In genomic region chr4:185834778-185835177, GRCh38 we compare ENCODE assay signal across 14 cellular contexts. TPM values are rescaled to one million over a fixed set of nuclear protein-coding genes. Genes with fewer than 3 reads are reported as not detected.
DNase-seq lines count a peak whose midpoint lies in the region; ATAC-seq and TF ChIP-seq lines count a peak whose summit lies in the region.
"Had no signal": no experiment of that assay in that cellular context is flagged by ENCODE, and none has a peak within 500 bp of the region (broad histone marks: within the 10 kb centered on the region; RNA-seq: fewer than 3 reads in every experiment).

No MANE protein-coding gene starts in this region.

- H3K23ac ChIP-seq in trophoblast cell (ENCODE audit: low read length): no peak overlapping the region

- H3K18ac ChIP-seq in trophoblast cell (ENCODE audit: low read length): no peak overlapping the region

- no peaks in the 10 kb centered on the region for H3K9me2 ChIP-seq in SU-DHL-6 (replicated peaks; ENCODE audit: insufficient read depth, low read length)

- no peaks in the 10 kb centered on the region for H3K36me3 ChIP-seq in SU-DHL-6 (ENCODE audit: low read length)
- H3K36me3 ChIP-seq in esophagus muscularis mucosa: no peaks in the 10 kb centered on the region
- H3K36me3 ChIP-seq in trophoblast cell (ENCODE audit: control insufficient read depth in 1 of 2, insufficient read depth in 2 of 2, low read length in 2 of 2): no peaks in the 10 kb centered on the region

- intact Hi-C loops in right cardiac atrium (cut with DNase I) (no loop called here), Right ventricle myocardium inferior (cut with DNase I) (no loop called here), esophagus muscularis mucosa (cut with DNase I) (no loop called here)

- TF ChIP-seq EP300 in esophagus muscularis mucosa (IDR thresholded peaks at IDR 0.05): no peak

- ATAC-seq in right cardiac atrium (no peak), Right ventricle myocardium inferior (no peak), HG02642 (IDR thresholded peaks at IDR 0.05; ENCODE audit: poor library complexity, unreplicated experiment) (no peak), HG02970 (IDR thresholded peaks at IDR 0.05; ENCODE audit: low FRiP score, unreplicated experiment) (no peak)

- H2AK5ac ChIP-seq in trophoblast cell (ENCODE audit: low read length): peak overlapping the region; percentile 35

- DNase-seq in right cardiac atrium: no peak
- no peak for DNase-seq in Right ventricle myocardium inferior (ENCODE audit: missing footprints)
- peak; percentile 31 for DNase-seq in esophagus muscularis mucosa (ENCODE audit: extremely low spot score)
- no peak for DNase-seq in trophoblast cell
- DNase-seq: C1 segment of cervical spinal cord; Calu3; CD4-positive, alpha-beta T cell; DMS 273 treated with DMSO at 0.1 percent for 48 hours; GM23248; HCEC 1CT; HFFc6 had no signal

- H2BK120ac ChIP-seq in trophoblast cell (ENCODE audit: insufficient read depth, low read length, poor library complexity): peak overlapping the region; percentile 75

- no peak overlapping the region for H3K9ac ChIP-seq in SU-DHL-6 (ENCODE audit: low read length)
- H3K9ac ChIP-seq in trophoblast cell (ENCODE audit: low read length): no peak overlapping the region
- H3K9ac ChIP-seq: GM23248 had no signal

- no peaks in the 10 kb centered on the region for H3F3A ChIP-seq in SU-DHL-6 (ENCODE audit: insufficient read depth)

- no peak for TF ChIP-seq POLR2A in esophagus muscularis mucosa (IDR thresholded peaks at IDR 0.05; ENCODE audit: low read depth)

- no peak overlapping the region for H3K14ac ChIP-seq in trophoblast cell (ENCODE audit: low read length)

- no peak overlapping the region for H4K8ac ChIP-seq in trophoblast cell (ENCODE audit: low read depth, low read length)

- H3K4me3 ChIP-seq in right cardiac atrium (ENCODE audit: low read length) (no peak overlapping the region), SU-DHL-6 (ENCODE audit: insufficient read depth, low read length, poor library complexity, severe bottlenecking) (no peak overlapping the region), esophagus muscularis mucosa (no peak overlapping the region), trophoblast cell (ENCODE audit: low read depth, low read length) (no peak overlapping the region)
- H3K4me3 ChIP-seq: GM23248 had no signal

- H3K27ac ChIP-seq in right cardiac atrium (ENCODE audit: low read length): peak overlapping the region; percentile 69
- no peak overlapping the region for H3K27ac ChIP-seq in SU-DHL-6 (ENCODE audit: low read depth, low read length)
- no peak overlapping the region for H3K27ac ChIP-seq in esophagus muscularis mucosa (replicated peaks in 1 of 4)
- H3K27ac ChIP-seq in trophoblast cell (ENCODE audit: low read depth, low read length): no peak overlapping the region
- H3K27ac ChIP-seq: GM23248 had no signal

- no peak overlapping the region for H4K12ac ChIP-seq in trophoblast cell (ENCODE audit: low read depth, low read length)

- no peaks in the 10 kb centered on the region for H3K79me2 ChIP-seq in SU-DHL-6 (ENCODE audit: insufficient read depth, low read length)
- H3K79me2 ChIP-seq in trophoblast cell (ENCODE audit: control insufficient read depth, insufficient read depth, low read length, poor library complexity): peaks cover 3% of the 10 kb centered on the region

- H2BK12ac ChIP-seq in trophoblast cell (ENCODE audit: low read length): peak overlapping the region; percentile 61

- no peak overlapping the region for H3K4ac ChIP-seq in trophoblast cell (ENCODE audit: low read depth, low read length)

- no peak for TF ChIP-seq CTCF in SU-DHL-6 (IDR thresholded peaks at IDR 0.05; ENCODE audit: insufficient read depth, low read length, poor library complexity, severe bottlenecking)
- TF ChIP-seq CTCF in esophagus muscularis mucosa (IDR thresholded peaks at IDR 0.05): no peak

- H2BK5ac ChIP-seq in trophoblast cell (ENCODE audit: low read depth, low read length, poor library complexity): peak overlapping the region; percentile 55

- H3K27me3 ChIP-seq in right cardiac atrium (ENCODE audit: control insufficient read depth, insufficient read depth) (no peaks in the 10 kb centered on the region), SU-DHL-6 (ENCODE audit: low read length) (no peaks in the 10 kb centered on the region), esophagus muscularis mucosa (no peaks in the 10 kb centered on the region), trophoblast cell (ENCODE audit: insufficient read depth, low read length) (no peaks in the 10 kb centered on the region)

- H2AFZ ChIP-seq in SU-DHL-6 (ENCODE audit: low read depth, low read length, severe bottlenecking) (peak overlapping the region; percentile 9), trophoblast cell (ENCODE audit: insufficient read depth, low read length, poor library complexity) (no peak overlapping the region)
- H2AFZ ChIP-seq: GM23248 had no signal

- peaks cover 16% of the 10 kb centered on the region for H3K79me1 ChIP-seq in trophoblast cell (ENCODE audit: low read length)

- H3K4me1 ChIP-seq in right cardiac atrium (ENCODE audit: control insufficient read depth, insufficient read depth, low read length) (peaks cover 14% of the 10 kb centered on the region), esophagus muscularis mucosa (peaks cover 27 to 38% (median 33%) of the 10 kb centered on the region in 4 donors), trophoblast cell (ENCODE audit: control insufficient read depth in 1 of 2, insufficient read depth in 2 of 2, low read length in 2 of 2) (peaks cover 11 to 15% of the 10 kb centered on the region in 2 experiments)

- H3K4me2 ChIP-seq in SU-DHL-6 (ENCODE audit: low read depth, low read length, poor library complexity, severe bottlenecking) (no peak overlapping the region), trophoblast cell (ENCODE audit: low read length) (no peak overlapping the region)

- no peaks in the 10 kb centered on the region for H4K20me1 ChIP-seq in SU-DHL-6 (ENCODE audit: low read depth, low read length)

- 88% methylated on average over 6 of the region's 6 CpGs for WGBS in right cardiac atrium
- 94% methylated on average over 6 of the region's 6 CpGs for WGBS in esophagus muscularis mucosa
- WGBS in trophoblast cell (ENCODE audit: extremely low coverage, insufficient coverage, insufficient read length): no CpG with 5 or more reads among the region's 6 CpGs

- no peak overlapping the region for H4K91ac ChIP-seq in trophoblast cell (ENCODE audit: low read depth, low read length)

- H3K9me3 ChIP-seq in right cardiac atrium (ENCODE audit: control insufficient read depth, low read length): no peaks in the 10 kb centered on the region
- H3K9me3 ChIP-seq in SU-DHL-6 (ENCODE audit: insufficient read depth, low read length): no peaks in the 10 kb centered on the region
- H3K9me3 ChIP-seq in esophagus muscularis mucosa: no peaks in the 10 kb centered on the region
- no peaks in the 10 kb centered on the region for H3K9me3 ChIP-seq in trophoblast cell (ENCODE audit: insufficient read depth, low read depth, low read length)

RNA-seq across cellular contexts. Expression of gene SORBS2, which starts 22.8 kb away (rescaled TPM):
- 100 to 1,000 TPM; 578 to 776 (median 669) TPM for total RNA-seq in right cardiac atrium
- 181 TPM for polyA plus RNA-seq in right cardiac atrium
- 828 TPM for total RNA-seq in Right ventricle myocardium inferior
- total RNA-seq in esophagus muscularis mucosa: 1,000 to 10,000 TPM in 3 of 4 donors, 100 to 1,000 TPM in 1; 821 to 1,626 (median 1,353) TPM
- 4.9 and 7.0 TPM in 2 replicates for polyA plus RNA-seq in trophoblast cell (2013)
- total RNA-seq: CD4-positive, alpha-beta T cell had no signal
